Comparison of ENCODE assay signal across 22 cellular contexts in genomic region chr19:47405854-47406417, GRCh38. TPM values are rescaled to one million over a fixed set of nuclear protein-coding genes. Genes with fewer than 3 reads are reported as not detected.
"Had no signal": no experiment of that assay in that cellular context is flagged by ENCODE, and none has a peak within 500 bp of the region (broad histone marks: within the 10 kb centered on the region; RNA-seq: fewer than 3 reads in every experiment).

No MANE protein-coding gene starts in this region.

- H3K9me3 ChIP-seq: Peyer's patch, SJCRH30, SK-N-SH had no signal

- H3K27me3 ChIP-seq: cardiac muscle cell, Peyer's patch, SJCRH30 had no signal

- H3K4me1 Mint-ChIP-seq: activated naive CD4-positive, alpha-beta T cell treated with anti-CD3 and anti-CD28 coated beads, Interleukin-2, amount 50 U/mL, for 24 hours had no signal

- H3K36me3 ChIP-seq: cardiac muscle cell, Peyer's patch, SJCRH30 had no signal

- ATAC-seq: activated CD4-positive, CD25-positive, alpha-beta regulatory T cell treated with anti-CD3 and anti-CD28 coated beads, Interleukin-2, amount 50 U/mL, for 24 hours; activated CD8-positive, alpha-beta T cell treated with anti-CD3 and anti-CD28 coated beads, Interleukin-2, amount 10 ng/mL, durations not matched to agents 7 days and 5 days had no signal

- H3K9me3 Mint-ChIP-seq: activated naive CD4-positive, alpha-beta T cell treated with anti-CD3 and anti-CD28 coated beads, Interleukin-2, amount 50 U/mL, for 24 hours; brain had no signal

- H3K27me3 Mint-ChIP-seq: brain had no signal

- H3K27ac Mint-ChIP-seq: activated CD8-positive, alpha-beta T cell treated with anti-CD3 and anti-CD28 coated beads, Interleukin-2, amount 10 ng/mL, durations not matched to agents 7 days and 5 days; activated naive CD4-positive, alpha-beta T cell treated with anti-CD3 and anti-CD28 coated beads, Interleukin-2, amount 50 U/mL, for 24 hours; brain had no signal

- H3K4me1 ChIP-seq: Peyer's patch, SJCRH30 had no signal

- H3K4me3 Mint-ChIP-seq: activated CD8-positive, alpha-beta T cell treated with anti-CD3 and anti-CD28 coated beads, Interleukin-2, amount 10 ng/mL, durations not matched to agents 7 days and 5 days; activated naive CD4-positive, alpha-beta T cell treated with anti-CD3 and anti-CD28 coated beads, Interleukin-2, amount 50 U/mL, for 24 hours; brain had no signal

- DNase-seq: activated CD4-positive, alpha-beta T cell treated with anti-CD3 and anti-CD28 coated beads for 4 hours; activated CD4-positive, alpha-beta T cell treated with anti-CD3 and anti-CD28 coated beads, Interleukin-2, amount 50 U/mL, for 4 hours; activated CD8-positive, alpha-beta memory T cell treated with anti-CD3 and anti-CD28 coated beads, Interleukin-2, amount 50 U/mL, for 48 hours; activated CD8-positive, alpha-beta T cell treated with anti-CD3 and anti-CD28 coated beads, Interleukin-2, amount 10 ng/mL, durations not matched to agents 7 days and 5 days; activated T-cell treated with anti-CD3 and anti-CD28 coated beads, Interleukin-2, amount 50 U/mL, for 1 hour; amygdala; Kasumi-1; NCI-H1092; NCI-H1417; NCI-H1694; NCI-H2029; NCI-H510A treated with DMSO at 0.1 percent for 48 hours; Peyer's patch; Right ventricle myocardium superior; SJCRH30; SK-N-SH; T-helper 1 cell; WERI-Rb-1 had no signal

- H3K4me3 ChIP-seq: cardiac muscle cell, Peyer's patch, SJCRH30 had no signal

RNA-seq across cellular contexts. Expression of gene MEIS3, which starts 13.4 kb away (rescaled TPM):
- total RNA-seq: activated CD8-positive, alpha-beta T cell treated with anti-CD3 and anti-CD28 coated beads, Interleukin-2, amount 10 ng/mL, durations not matched to agents 7 days and 5 days had no signal
